24 cellular contexts compared by ENCODE assay signal in genomic region chr18:14970027-14970426, GRCh38.
DNase-seq lines count a peak whose midpoint lies in the region; ATAC-seq and TF ChIP-seq lines count a peak whose summit lies in the region.
"Had no signal": no experiment of that assay in that cellular context is flagged by ENCODE, and none has a peak within 500 bp of the region (broad histone marks: within the 10 kb centered on the region; RNA-seq: fewer than 3 reads in every experiment).

No MANE protein-coding gene starts in this region.

- H3K4me2 ChIP-seq in mammary epithelial cell (ENCODE audit: insufficient read depth, low read depth, low read length), result no peak overlapping the region
- H3K4me2 ChIP-seq in GM23338, result no peak overlapping the region

- ATAC-seq in activated T-cell treated with anti-CD3 and anti-CD28 coated beads, Interleukin-2, amount 50 U/mL, for 72 hours (replicated peaks in 1 of 2), result no peak
- no peak for ATAC-seq in GM23338
- ATAC-seq: body of pancreas; GM12878; lower lobe of right lung; naive thymus-derived CD4-positive, alpha-beta T cell; pancreas had no signal

- intact Hi-C loops in mammary epithelial cell (cut with micrococcal nuclease), result loop anchor here (5.0 to 10.0 kb wide), 3 partner anchors 33 to 1255 kb away; no protein-coding TSS in a partner anchor

- WGBS in mammary epithelial cell (ENCODE audit: low coverage, missing lambda C conversion rate), result 87% methylated on average over 5 of the region's 5 CpGs

- no peaks in the 10 kb centered on the region for H4K20me1 ChIP-seq in mammary epithelial cell (ENCODE audit: insufficient read depth, low read length)
- no peaks in the 10 kb centered on the region for H4K20me1 ChIP-seq in GM23338 (replicated peaks; ENCODE audit: insufficient read depth)

- H3K79me2 ChIP-seq in mammary epithelial cell (ENCODE audit: insufficient read depth, low read length) (no peaks in the 10 kb centered on the region), GM23338 (replicated peaks; ENCODE audit: insufficient read depth) (no peaks in the 10 kb centered on the region)

- CTCF ChIA-PET in mammary epithelial cell (lab: Charles Lee; ENCODE audit: low non-redundant PET), result no interaction called here

- no peak overlapping the region for H3K4me3 Mint-ChIP-seq in activated T-cell treated with anti-CD3 and anti-CD28 coated beads, Interleukin-2, amount 50 U/mL, for 72 hours
- no peak overlapping the region for H3K4me3 Mint-ChIP-seq in GM23338
- H3K4me3 Mint-ChIP-seq: activated CD4-positive, alpha-beta memory T cell treated with anti-CD3 and anti-CD28 coated beads for 36 hours; activated naive CD4-positive, alpha-beta T cell treated with anti-CD3 and anti-CD28 coated beads, Interleukin-2, amount 50 U/mL, for 24 hours; dendritic cell treated with granulocyte-macrophage colony-stimulating factor and Interleukin-4, amounts not matched to agents 40 ng/mL and 50 ng/mL, for 4 days; naive thymus-derived CD4-positive, alpha-beta T cell had no signal

- H3K4me1 ChIP-seq in mammary epithelial cell (ENCODE audit: insufficient read depth, low read length), result peaks cover 10% of the 10 kb centered on the region
- no peaks in the 10 kb centered on the region for H3K4me1 ChIP-seq in GM23338 (ENCODE audit: insufficient read depth)
- H3K4me1 ChIP-seq: body of pancreas, lower lobe of right lung, pancreas, vagina had no signal

- peak; percentile 75 for DNase-seq in AG20443 (ENCODE audit: low spot score)
- DNase-seq in M059J (ENCODE audit: low read depth), result peak; percentile 91
- peak; percentile 21 for DNase-seq in mammary epithelial cell
- peak; percentile 87 for DNase-seq in myocyte (ENCODE audit: low read depth)
- DNase-seq in anterior cingulate cortex (lab: John Stamatoyannopoulos, UW), result no peak
- no peak for DNase-seq in activated T-cell treated with anti-CD3 and anti-CD28 coated beads, Interleukin-2, amount 50 U/mL, for 72 hours
- no peak for DNase-seq in stimulated activated CD4-positive, alpha-beta T cell treated with anti-CD3 and anti-CD28 coated beads, Interleukin-4, amount 100 ng/mL, for 24 hours
- DNase-seq in GM23338 (ENCODE audit: low spot score), result no peak
- DNase-seq: activated CD4-positive, alpha-beta memory T cell treated with anti-CD3 and anti-CD28 coated beads for 36 hours; activated T-cell treated with anti-CD3 and anti-CD28 coated beads, Interleukin-2, amount 50 U/mL, for 1 hour; body of pancreas; Kasumi-1; lower lobe of right lung; naive thymus-derived CD4-positive, alpha-beta T cell; NCI-H1436; NCI-H2171 treated with DMSO at 0.1 percent for 48 hours; pancreas; stimulated activated CD8-positive, alpha-beta memory T cell treated with anti-CD3 and anti-CD28 coated beads, Interleukin-4, amount 100 ng/mL, for 48 hours; substantia nigra had no signal

- H2AFZ ChIP-seq in mammary epithelial cell (ENCODE audit: low read depth, low read length) (no peak overlapping the region), GM23338 (no peak overlapping the region)

- H3K9me2 ChIP-seq in GM23338 (ENCODE audit: insufficient read depth), result no peaks in the 10 kb centered on the region

- H3K4me1 Mint-ChIP-seq in activated T-cell treated with anti-CD3 and anti-CD28 coated beads, Interleukin-2, amount 50 U/mL, for 72 hours (ENCODE audit: low read depth), result no peaks in the 10 kb centered on the region
- peaks cover 6% of the 10 kb centered on the region for H3K4me1 Mint-ChIP-seq in GM23338
- H3K4me1 Mint-ChIP-seq: activated naive CD4-positive, alpha-beta T cell treated with anti-CD3 and anti-CD28 coated beads, Interleukin-2, amount 50 U/mL, for 24 hours; naive thymus-derived CD4-positive, alpha-beta T cell had no signal

- no peaks in the 10 kb centered on the region for H3K9me3 Mint-ChIP-seq in activated T-cell treated with anti-CD3 and anti-CD28 coated beads, Interleukin-2, amount 50 U/mL, for 72 hours
- H3K9me3 Mint-ChIP-seq in GM23338, result peaks cover 57% of the 10 kb centered on the region
- H3K9me3 Mint-ChIP-seq: activated CD4-positive, alpha-beta memory T cell treated with anti-CD3 and anti-CD28 coated beads for 36 hours; activated naive CD4-positive, alpha-beta T cell treated with anti-CD3 and anti-CD28 coated beads, Interleukin-2, amount 50 U/mL, for 24 hours; dendritic cell treated with granulocyte-macrophage colony-stimulating factor and Interleukin-4, amounts not matched to agents 40 ng/mL and 50 ng/mL, for 4 days; naive thymus-derived CD4-positive, alpha-beta T cell had no signal

- BruUV-seq in mammary epithelial cell (replicated peaks; lab: Mats Ljungman, UMichigan), result no TSS peak

- H3K36me3 Mint-ChIP-seq in activated T-cell treated with anti-CD3 and anti-CD28 coated beads, Interleukin-2, amount 50 U/mL, for 72 hours (ENCODE audit: insufficient read depth in 2 of 2), result no peaks in the 10 kb centered on the region
- H3K36me3 Mint-ChIP-seq in GM23338 (ENCODE audit: low read depth), result peaks cover 9% of the 10 kb centered on the region; the same call in 2 of the 3 replicates
- H3K36me3 Mint-ChIP-seq: activated CD4-positive, alpha-beta memory T cell treated with anti-CD3 and anti-CD28 coated beads for 36 hours; activated naive CD4-positive, alpha-beta T cell treated with anti-CD3 and anti-CD28 coated beads, Interleukin-2, amount 50 U/mL, for 24 hours; naive thymus-derived CD4-positive, alpha-beta T cell had no signal

- H3K27me3 ChIP-seq in mammary epithelial cell (ENCODE audit: insufficient read depth, low read length) (no peaks in the 10 kb centered on the region), GM23338 (ENCODE audit: insufficient read depth) (no peaks in the 10 kb centered on the region)
- H3K27me3 ChIP-seq: body of pancreas, pancreas, vagina had no signal

- H3K4me3 ChIP-seq in mammary epithelial cell (replicated peaks in 1 of 3; ENCODE audit: insufficient read depth in 1 of 3, low read depth in 2 of 3, low read length in 3 of 3), result no peak overlapping the region
- no peak overlapping the region for H3K4me3 ChIP-seq in GM23338
- H3K4me3 ChIP-seq: body of pancreas, GM12878, lower lobe of right lung, pancreas, vagina had no signal

- no peak overlapping the region for H3K9ac ChIP-seq in mammary epithelial cell (ENCODE audit: insufficient read depth, low read length)

- no peaks in the 10 kb centered on the region for H3K27me3 Mint-ChIP-seq in activated T-cell treated with anti-CD3 and anti-CD28 coated beads, Interleukin-2, amount 50 U/mL, for 72 hours (ENCODE audit: low read depth)
- H3K27me3 Mint-ChIP-seq in GM23338 (ENCODE audit: insufficient read depth, low read depth, poor library complexity), result peaks cover 9% of the 10 kb centered on the region
- H3K27me3 Mint-ChIP-seq: activated CD4-positive, alpha-beta memory T cell treated with anti-CD3 and anti-CD28 coated beads for 36 hours; dendritic cell treated with granulocyte-macrophage colony-stimulating factor and Interleukin-4, amounts not matched to agents 40 ng/mL and 50 ng/mL, for 4 days; naive thymus-derived CD4-positive, alpha-beta T cell had no signal

- H3K36me3 ChIP-seq in mammary epithelial cell (ENCODE audit: insufficient read depth, low read length), result no peaks in the 10 kb centered on the region
- no peaks in the 10 kb centered on the region for H3K36me3 ChIP-seq in GM23338 (ENCODE audit: insufficient read depth)
- H3K36me3 ChIP-seq: lower lobe of right lung, pancreas, vagina had no signal

- no peak overlapping the region for H3K27ac Mint-ChIP-seq in activated T-cell treated with anti-CD3 and anti-CD28 coated beads, Interleukin-2, amount 50 U/mL, for 72 hours
- no peak overlapping the region for H3K27ac Mint-ChIP-seq in GM23338
- H3K27ac Mint-ChIP-seq: activated CD4-positive, alpha-beta memory T cell treated with anti-CD3 and anti-CD28 coated beads for 36 hours; activated naive CD4-positive, alpha-beta T cell treated with anti-CD3 and anti-CD28 coated beads, Interleukin-2, amount 50 U/mL, for 24 hours; dendritic cell treated with granulocyte-macrophage colony-stimulating factor and Interleukin-4, amounts not matched to agents 40 ng/mL and 50 ng/mL, for 4 days had no signal

- dilution Hi-C loops in mammary epithelial cell (cut with HindIII; ENCODE audit: low sequenced_read_pairs), result no loop called here

- TF ChIP-seq CTCF in mammary epithelial cell (conservative IDR thresholded peaks at IDR 0.05 in 1 of 2, IDR thresholded peaks at IDR 0.05 in 1 of 2; ENCODE audit: extremely low read depth in 1 of 2, insufficient read depth in 1 of 2, low read depth in 1 of 2, low read length in 2 of 2), result no peak
- TF ChIP-seq CTCF in GM23338 (conservative IDR thresholded peaks at IDR 0.05; ENCODE audit: low read depth in 2 of 2), result no peak

- H3K9me3 ChIP-seq in mammary epithelial cell (replicated peaks; ENCODE audit: insufficient read depth, low read length), result peaks cover 14% of the 10 kb centered on the region
- H3K9me3 ChIP-seq: body of pancreas, lower lobe of right lung, pancreas, vagina had no signal

- in situ Hi-C loops in mammary epithelial cell (cut with MboI; ENCODE audit: low sequenced_read_pairs in 2 of 2), result loop anchor here in 1 of 2 donors (25.0 kb wide), 1 partner anchor 133 kb away; no protein-coding TSS in a partner anchor

- H3K27ac ChIP-seq in mammary epithelial cell (ENCODE audit: insufficient read depth, low read depth, low read length), result no peak overlapping the region
- H3K27ac ChIP-seq in GM23338 (ENCODE audit: low read depth), result no peak overlapping the region
- H3K27ac ChIP-seq: body of pancreas, lower lobe of right lung, pancreas, vagina, VCaP had no signal

- no peaks in the 10 kb centered on the region for H3F3A ChIP-seq in GM23338 (replicated peaks; ENCODE audit: low read depth)

TF ChIP-seq in GM23338, 12 proteins besides CTCF, POLR2A, EP300 and RAD21 (continues in another document):
- no peak for TF ChIP-seq POLR2AphosphoS5 (IDR thresholded peaks at IDR 0.05; ENCODE audit: low read depth)

Comparison
In these comparisons a context has a peak if more than half of its experiments do, and no peak if none do; other contexts are left out.
1. DNase-seq: peak in AG20443 (single experiment), M059J (single experiment), mammary epithelial cell (single experiment) and myocyte (single experiment); none in anterior cingulate cortex (0 of 58), activated T-cell treated with anti-CD3 and anti-CD28 coated beads, Interleukin-2, amount 50 U/mL, for 72 hours (0 of 2), stimulated activated CD4-positive, alpha-beta T cell treated with anti-CD3 and anti-CD28 coated beads, Interleukin-4, amount 100 ng/mL, for 24 hours (single experiment) and GM23338 (single experiment).